13 cellular contexts compared by ENCODE assay signal in genomic region chr1:242058582-242058981, GRCh38. TPM values are rescaled to one million over a fixed set of nuclear protein-coding genes. Genes with fewer than 3 reads are reported as not detected.
A peak's percentile ranks its signal among the peaks of the same experiment; 100 is the strongest.
DNase-seq lines count a peak whose midpoint lies in the region; ATAC-seq lines count a peak whose summit lies in the region.
"Not testable (repeated sequence)": the region's sequence is repeated elsewhere in the genome, so short reads cannot be mapped to it uniquely, and the experiment has no call there.
"Had no signal": no experiment of that assay in that cellular context is flagged by ENCODE, and none has a peak within 500 bp of the region (broad histone marks: within the 10 kb centered on the region; RNA-seq: fewer than 3 reads in every experiment).

No MANE protein-coding gene starts in this region.

- not testable (repeated sequence) for H3K9me3 Mint-ChIP-seq in activated CD4-positive, alpha-beta T cell treated with anti-CD3 and anti-CD28 coated beads, Interleukin-2, amount 10 ng/mL, durations not matched to agents 24 days and 14 days

- not testable (repeated sequence) for H3K27ac Mint-ChIP-seq in activated CD4-positive, alpha-beta T cell treated with anti-CD3 and anti-CD28 coated beads, Interleukin-2, amount 10 ng/mL, durations not matched to agents 24 days and 14 days

- peak; percentile 17 for DNase-seq in activated CD4-positive, alpha-beta T cell treated with anti-CD3 and anti-CD28 coated beads, Interleukin-2, amount 10 ng/mL, durations not matched to agents 24 days and 14 days

- not testable (repeated sequence) for H3K4me3 Mint-ChIP-seq in activated CD4-positive, alpha-beta T cell treated with anti-CD3 and anti-CD28 coated beads, Interleukin-2, amount 10 ng/mL, durations not matched to agents 24 days and 14 days

- not testable (repeated sequence) for H3K4me1 Mint-ChIP-seq in activated CD4-positive, alpha-beta T cell treated with anti-CD3 and anti-CD28 coated beads, Interleukin-2, amount 10 ng/mL, durations not matched to agents 24 days and 14 days

- H3K36me3 Mint-ChIP-seq in activated CD4-positive, alpha-beta T cell treated with anti-CD3 and anti-CD28 coated beads, Interleukin-2, amount 10 ng/mL, durations not matched to agents 24 days and 14 days (ENCODE audit: low read depth), result not testable (repeated sequence)

- not testable (repeated sequence) for H3K27me3 Mint-ChIP-seq in activated CD4-positive, alpha-beta T cell treated with anti-CD3 and anti-CD28 coated beads, Interleukin-2, amount 10 ng/mL, durations not matched to agents 24 days and 14 days

- intact Hi-C loops in activated CD4-positive, alpha-beta T cell treated with anti-CD3 and anti-CD28 coated beads, Interleukin-2, amount 10 ng/mL, durations not matched to agents 24 days and 14 days (cut with micrococcal nuclease), result not testable (repeated sequence)

- ATAC-seq in GM18511 (IDR thresholded peaks at IDR 0.05; ENCODE audit: unreplicated experiment), result peak; percentile 86
- ATAC-seq in GM19025 (IDR thresholded peaks at IDR 0.05; ENCODE audit: low read depth, unreplicated experiment), result peak; percentile 88
- ATAC-seq in GM21367 (IDR thresholded peaks at IDR 0.05; ENCODE audit: unreplicated experiment), result peak; percentile 74
- ATAC-seq in GM21786 (IDR thresholded peaks at IDR 0.05; ENCODE audit: unreplicated experiment), result peak; percentile 73
- ATAC-seq in HG02852 (IDR thresholded peaks at IDR 0.05; ENCODE audit: unreplicated experiment), result peak; percentile 69
- peak; percentile 69 for ATAC-seq in HG03066 (IDR thresholded peaks at IDR 0.05; ENCODE audit: low read depth, unreplicated experiment)
- peak; percentile 86 for ATAC-seq in HG03432 (IDR thresholded peaks at IDR 0.05; ENCODE audit: unreplicated experiment)

RNA-seq across cellular contexts. Expression of gene MAP1LC3C, which starts 59.7 kb away (rescaled TPM):
- total RNA-seq in activated CD4-positive, alpha-beta T cell treated with anti-CD3 and anti-CD28 coated beads, Interleukin-2, amount 10 ng/mL, durations not matched to agents 24 days and 14 days, result not detected in 2 replicates
- total RNA-seq: activated CD8-positive, alpha-beta memory T cell treated with anti-CD3 and anti-CD28 coated beads for 36 hours; activated naive CD8-positive, alpha-beta T cell treated with anti-CD3 and anti-CD28 coated beads for 36 hours; CD8-positive, alpha-beta memory T cell; HT-29; mammary epithelial cell had no signal

Comparison
In these comparisons a context has a peak if more than half of its experiments do, and no peak if none do; other contexts are left out.
1. Peak in every context shown above with its lines: DNase-seq and ATAC-seq.